Comparison of ENCODE assay signal across 30 cellular contexts in the genomic region with DNA sequence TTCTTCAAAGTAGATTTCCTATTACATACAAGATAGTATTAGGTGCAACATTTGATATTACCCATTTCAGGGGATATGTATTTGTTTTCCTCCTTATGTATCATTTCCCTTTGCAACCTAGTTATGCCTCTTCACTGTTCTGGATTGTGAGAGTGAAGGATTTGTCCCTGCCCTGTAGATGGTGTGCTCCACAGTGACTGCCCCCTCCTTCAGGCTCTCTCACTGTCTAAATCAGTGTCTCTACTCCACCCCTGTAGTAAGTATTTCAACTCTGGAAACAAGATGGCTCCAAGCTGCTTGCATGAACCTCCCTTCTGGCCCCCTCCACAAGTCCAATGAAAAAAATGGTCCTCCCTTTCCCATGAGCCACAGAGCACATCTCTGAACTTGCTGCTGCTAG.
"Had no signal": no experiment of that assay in that cellular context is flagged by ENCODE, and none has a peak within 500 bp of the region (broad histone marks: within the 10 kb centered on the region; RNA-seq: fewer than 3 reads in every experiment).

No MANE protein-coding gene starts in this region.

- H3K9me3 Mint-ChIP-seq: activated B cell treated with CpG ODN at 0.5 μM for 24 hours; activated CD4-positive, alpha-beta memory T cell treated with anti-CD3 and anti-CD28 coated beads for 36 hours; activated CD4-positive, alpha-beta T cell treated with anti-CD3 and anti-CD28 coated beads, Interleukin-2, amount 10 ng/mL, durations not matched to agents 7 days and 5 days; activated naive CD4-positive, alpha-beta T cell treated with anti-CD3 and anti-CD28 coated beads for 36 hours; activated T-helper 17 cell treated with anti-CD3 and anti-CD28 coated beads, Interleukin-2, amount 50 U/mL, for 72 hours; T-helper 1 cell treated with Interleukin-12 subunit alpha and Interleukin-12 subunit beta and Interleukin-4 antibody, amounts not matched to agents 30 μg/mL and 1 μg/mL, for 36 hours had no signal

- H3K27me3 Mint-ChIP-seq: activated CD4-positive, alpha-beta memory T cell treated with anti-CD3 and anti-CD28 coated beads for 36 hours had no signal

- DNase-seq: activated B cell treated with CpG ODN at 0.5 μM for 24 hours; activated CD4-positive, alpha-beta memory T cell treated with anti-CD3 and anti-CD28 coated beads for 36 hours; activated CD4-positive, alpha-beta T cell treated with anti-CD3 and anti-CD28 coated beads for 1 hour; activated CD4-positive, alpha-beta T cell treated with anti-CD3 and anti-CD28 coated beads, Interleukin-2, amount 10 ng/mL, durations not matched to agents 7 days and 5 days; activated CD8-positive, alpha-beta memory T cell treated with anti-CD3 and anti-CD28 coated beads for 24 hours; activated gamma-delta T cell; activated naive CD4-positive, alpha-beta T cell treated with anti-CD3 and anti-CD28 coated beads for 36 hours; activated T-cell treated with anti-CD3 and anti-CD28 coated beads for 4 hours; activated T-cell treated with anti-CD3 and anti-CD28 coated beads, Interleukin-2, amount 50 U/mL, for 48 hours; amygdala; brain microvascular endothelial cell; Kasumi-1; KBM-7; NCI-H1048; NCI-H1694; NCI-H2029 treated with DMSO at 0.1 percent for 48 hours; NCI-H2227 treated with DMSO at 0.1 percent for 48 hours; NCI-H446 treated with DMSO at 0.1 percent for 48 hours; NCI-H524 treated with DMSO at 0.1 percent for 48 hours; NCI-H774; NK-92 treated with Interleukin-12 subunit alpha and Interleukin-12 subunit beta, amount 100 ng/mL, for 24 hours; PC-3; SHP77; SW 1271 had no signal

- FAIRE-seq: RCC 7860 had no signal

- H3K36me3 ChIP-seq: cardiac muscle cell had no signal

- H3K4me3 ChIP-seq: cardiac muscle cell, SJSA1 had no signal

- H3K27me3 ChIP-seq: brain microvascular endothelial cell, cardiac muscle cell, SJSA1 had no signal

- H3K4me3 Mint-ChIP-seq: activated B cell treated with CpG ODN at 0.5 μM for 24 hours; activated CD4-positive, alpha-beta memory T cell treated with anti-CD3 and anti-CD28 coated beads for 36 hours; activated CD4-positive, alpha-beta T cell treated with anti-CD3 and anti-CD28 coated beads, Interleukin-2, amount 10 ng/mL, durations not matched to agents 7 days and 5 days; activated naive CD4-positive, alpha-beta T cell treated with anti-CD3 and anti-CD28 coated beads for 36 hours; activated naive CD8-positive, alpha-beta T cell; activated T-helper 17 cell treated with anti-CD3 and anti-CD28 coated beads, Interleukin-2, amount 50 U/mL, for 72 hours; T-helper 1 cell treated with Interleukin-12 subunit alpha and Interleukin-12 subunit beta and Interleukin-4 antibody, amounts not matched to agents 30 μg/mL and 1 μg/mL, for 36 hours had no signal

- H3K27ac Mint-ChIP-seq: activated B cell treated with CpG ODN at 0.5 μM for 24 hours; activated CD4-positive, alpha-beta memory T cell treated with anti-CD3 and anti-CD28 coated beads for 36 hours; activated CD4-positive, alpha-beta T cell treated with anti-CD3 and anti-CD28 coated beads, Interleukin-2, amount 10 ng/mL, durations not matched to agents 7 days and 5 days; activated naive CD4-positive, alpha-beta T cell treated with anti-CD3 and anti-CD28 coated beads for 36 hours; activated naive CD8-positive, alpha-beta T cell; activated T-helper 17 cell treated with anti-CD3 and anti-CD28 coated beads, Interleukin-2, amount 50 U/mL, for 72 hours; T-helper 1 cell treated with Interleukin-12 subunit alpha and Interleukin-12 subunit beta and Interleukin-4 antibody, amounts not matched to agents 30 μg/mL and 1 μg/mL, for 36 hours had no signal

- H3K27ac ChIP-seq: brain microvascular endothelial cell, cardiac muscle cell had no signal

- H3K9me3 ChIP-seq: SJSA1 had no signal

- H3K4me1 Mint-ChIP-seq: activated B cell treated with CpG ODN at 0.5 μM for 24 hours; activated CD4-positive, alpha-beta T cell treated with anti-CD3 and anti-CD28 coated beads, Interleukin-2, amount 10 ng/mL, durations not matched to agents 7 days and 5 days; activated T-helper 17 cell treated with anti-CD3 and anti-CD28 coated beads, Interleukin-2, amount 50 U/mL, for 72 hours had no signal

- H3K36me3 Mint-ChIP-seq: activated CD4-positive, alpha-beta memory T cell treated with anti-CD3 and anti-CD28 coated beads for 36 hours; activated naive CD8-positive, alpha-beta T cell had no signal
